Comparison of ENCODE assay signal across 28 cellular contexts in genomic region chr17:57609878-57610270, GRCh38.
A peak's percentile ranks its signal among the peaks of the same experiment; 100 is the strongest.
DNase-seq lines count a peak whose midpoint lies in the region; ATAC-seq and TF ChIP-seq lines count a peak whose summit lies in the region.
"Had no signal": no experiment of that assay in that cellular context is flagged by ENCODE, and none has a peak within 500 bp of the region (broad histone marks: within the 10 kb centered on the region; RNA-seq: fewer than 3 reads in every experiment).

No MANE protein-coding gene starts in this region.

- H3K9ac ChIP-seq in OCI-LY1 (ENCODE audit: low read length): no peak overlapping the region

- H3K79me2 ChIP-seq in OCI-LY1 (ENCODE audit: insufficient read depth, low read length): no peaks in the 10 kb centered on the region

- no peaks in the 10 kb centered on the region for H3K36me3 Mint-ChIP-seq in activated naive CD4-positive, alpha-beta T cell treated with anti-CD3 and anti-CD28 coated beads for 36 hours (ENCODE audit: low read depth)
- no peaks in the 10 kb centered on the region for H3K36me3 Mint-ChIP-seq in activated naive CD4-positive, alpha-beta T cell treated with anti-CD3 and anti-CD28 coated beads, Interleukin-2, amount 50 U/mL, for 72 hours
- H3K36me3 Mint-ChIP-seq in memory B cell: peaks cover 3% of the 10 kb centered on the region
- H3K36me3 Mint-ChIP-seq: immature natural killer cell had no signal

- H3K9me3 Mint-ChIP-seq in activated naive CD4-positive, alpha-beta T cell treated with anti-CD3 and anti-CD28 coated beads for 36 hours: no peaks in the 10 kb centered on the region
- H3K9me3 Mint-ChIP-seq in activated naive CD4-positive, alpha-beta T cell treated with anti-CD3 and anti-CD28 coated beads, Interleukin-2, amount 50 U/mL, for 72 hours: no peaks in the 10 kb centered on the region
- no peaks in the 10 kb centered on the region for H3K9me3 Mint-ChIP-seq in memory B cell
- H3K9me3 Mint-ChIP-seq: CD8-positive, alpha-beta T cell; central memory CD8-positive, alpha-beta T cell; immature natural killer cell had no signal

- no peak for DNase-seq in activated naive CD4-positive, alpha-beta T cell treated with anti-CD3 and anti-CD28 coated beads for 36 hours
- no peak for DNase-seq in activated naive CD4-positive, alpha-beta T cell treated with anti-CD3 and anti-CD28 coated beads, Interleukin-2, amount 50 U/mL, for 72 hours (ENCODE audit: low spot score in 2 of 2)
- DNase-seq in memory B cell (ENCODE audit: low spot score in 2 of 2) (no peak), substantia nigra (lab: John Stamatoyannopoulos, UW) (no peak), DMS53 (lab: John Stamatoyannopoulos, UW) (no peak), SHP77 treated with DMSO at 0.1 percent for 48 hours (lab: John Stamatoyannopoulos, UW) (no peak)
- DNase-seq: activated effector memory CD4-positive, alpha-beta T cell treated with Interleukin-2 at 50 U/mL for 16 hours; activated T-cell treated with anti-CD3 and anti-CD28 coated beads for 4 hours; CD8-positive, alpha-beta T cell; EL; erythroblast; immature natural killer cell; KG1; MM.1S; NCI-H1417; NCI-H2029; NCI-H524; PC-9; Right ventricle myocardium superior; sigmoid colon; stimulated activated CD4-positive, alpha-beta T cell treated with anti-CD3 and anti-CD28 coated beads, Interleukin-12 subunit alpha, Interleukin-12 subunit beta, amount 100 ng/mL, for 4 hours; stimulated activated CD4-positive, alpha-beta T cell treated with anti-CD3 and anti-CD28 coated beads, Interleukin-2, amount 100 ng/mL, for 48 hours; T-helper 2 cell; transverse colon had no signal

- no peaks in the 10 kb centered on the region for H3K27me3 ChIP-seq in OCI-LY1 (ENCODE audit: insufficient read depth, low read length)
- H3K27me3 ChIP-seq: sigmoid colon, transverse colon had no signal

- H3K4me1 ChIP-seq in OCI-LY1 (ENCODE audit: insufficient read depth, low read length, severe bottlenecking): peaks cover 63% of the 10 kb centered on the region

- H3K4me1 Mint-ChIP-seq in activated naive CD4-positive, alpha-beta T cell treated with anti-CD3 and anti-CD28 coated beads for 36 hours (ENCODE audit: low read depth): peaks cover 42% of the 10 kb centered on the region
- H3K4me1 Mint-ChIP-seq in memory B cell: peaks cover 42% of the 10 kb centered on the region

- H3F3A ChIP-seq in OCI-LY1 (ENCODE audit: insufficient read depth, low read length): peaks cover 3% of the 10 kb centered on the region; the same call in 1 of the 2 replicates

- H3K4me3 Mint-ChIP-seq in activated naive CD4-positive, alpha-beta T cell treated with anti-CD3 and anti-CD28 coated beads for 36 hours: no peak overlapping the region
- H3K4me3 Mint-ChIP-seq in memory B cell: no peak overlapping the region
- H3K4me3 Mint-ChIP-seq: CD8-positive, alpha-beta T cell; central memory CD8-positive, alpha-beta T cell had no signal

- ATAC-seq in activated naive CD4-positive, alpha-beta T cell treated with anti-CD3 and anti-CD28 coated beads, Interleukin-2, amount 50 U/mL, for 72 hours: no peak
- ATAC-seq in memory B cell (ENCODE audit: low read depth): no peak
- ATAC-seq in GM18505 (IDR thresholded peaks at IDR 0.05; ENCODE audit: unreplicated experiment): no peak
- ATAC-seq: CD8-positive, alpha-beta T cell had no signal

- H3K36me3 ChIP-seq in OCI-LY1 (ENCODE audit: insufficient read depth, low read length): peaks cover 42% of the 10 kb centered on the region
- H3K36me3 ChIP-seq: prostate gland, sigmoid colon, transverse colon had no signal

- CTCF ChIA-PET in activated naive CD4-positive, alpha-beta T cell treated with anti-CD3 and anti-CD28 coated beads for 36 hours (lab: Charles Lee): interaction anchor here (1.1 to 1.8 kb wide), 2 partner anchors 10 to 12 kb away, joined by 4 to 7 read pairs; no protein-coding TSS in a partner anchor

- no peaks in the 10 kb centered on the region for H3K9me3 ChIP-seq in OCI-LY1 (ENCODE audit: low read length)
- H3K9me3 ChIP-seq: prostate gland, sigmoid colon, transverse colon had no signal

- no peaks in the 10 kb centered on the region for H4K20me1 ChIP-seq in OCI-LY1 (ENCODE audit: insufficient read depth, low read length)

- no peak overlapping the region for H2AFZ ChIP-seq in OCI-LY1 (ENCODE audit: low read length)
- H2AFZ ChIP-seq: PC-9 had no signal

- peak overlapping the region; percentile 25 for H3K27ac Mint-ChIP-seq in activated naive CD4-positive, alpha-beta T cell treated with anti-CD3 and anti-CD28 coated beads for 36 hours
- no peak overlapping the region for H3K27ac Mint-ChIP-seq in activated naive CD4-positive, alpha-beta T cell treated with anti-CD3 and anti-CD28 coated beads, Interleukin-2, amount 50 U/mL, for 72 hours
- peak overlapping the region; percentile 17 for H3K27ac Mint-ChIP-seq in memory B cell
- H3K27ac Mint-ChIP-seq: CD8-positive, alpha-beta T cell had no signal

- H3K4me3 ChIP-seq in OCI-LY1 (ENCODE audit: low read depth, low read length, poor library complexity, severe bottlenecking): no peak overlapping the region
- H3K4me3 ChIP-seq: PC-9, prostate gland, sigmoid colon, transverse colon had no signal

- H3K27ac ChIP-seq in OCI-LY1 (ENCODE audit: low read depth, low read length, poor library complexity, severe bottlenecking) (peak overlapping the region; percentile 98), substantia nigra (ENCODE audit: low read depth, low read length, poor library complexity, severe bottlenecking) (peak overlapping the region; percentile 8)
- H3K27ac ChIP-seq: PC-9, prostate gland, sigmoid colon, transverse colon had no signal

- no peak for TF ChIP-seq POLR2A in GM18505 (IDR thresholded peaks at IDR 0.05; ENCODE audit: borderline replicate concordance, extremely low read depth, insufficient read depth, insufficient read length)

- no peak for TF ChIP-seq CTCF in OCI-LY1 (IDR thresholded peaks at IDR 0.05; ENCODE audit: low read length)

- no peaks in the 10 kb centered on the region for H3K27me3 Mint-ChIP-seq in activated naive CD4-positive, alpha-beta T cell treated with anti-CD3 and anti-CD28 coated beads for 36 hours (ENCODE audit: low read depth)
- H3K27me3 Mint-ChIP-seq in memory B cell: no peaks in the 10 kb centered on the region
- H3K27me3 Mint-ChIP-seq: central memory CD8-positive, alpha-beta T cell had no signal

- no peak overlapping the region; the same call in 1 of the 2 replicates for H3K4me2 ChIP-seq in OCI-LY1 (ENCODE audit: low read length)
- H3K4me2 ChIP-seq: PC-9 had no signal

- intact Hi-C loops in activated naive CD4-positive, alpha-beta T cell treated with anti-CD3 and anti-CD28 coated beads for 36 hours (cut with micrococcal nuclease): no loop called here

- H3K9me2 ChIP-seq in OCI-LY1 (ENCODE audit: low read depth, low read length): no peaks in the 10 kb centered on the region

Comparison
In these comparisons a context has a peak if more than half of its experiments do, and no peak if none do; other contexts are left out.
1. H3K27ac Mint-ChIP-seq: peak in activated naive CD4-positive, alpha-beta T cell treated with anti-CD3 and anti-CD28 coated beads for 36 hours (single experiment) and memory B cell (single experiment); none in activated naive CD4-positive, alpha-beta T cell treated with anti-CD3 and anti-CD28 coated beads, Interleukin-2, amount 50 U/mL, for 72 hours (0 of 2).